ENCODE assay signal across 20 cellular contexts in the genomic region with DNA sequence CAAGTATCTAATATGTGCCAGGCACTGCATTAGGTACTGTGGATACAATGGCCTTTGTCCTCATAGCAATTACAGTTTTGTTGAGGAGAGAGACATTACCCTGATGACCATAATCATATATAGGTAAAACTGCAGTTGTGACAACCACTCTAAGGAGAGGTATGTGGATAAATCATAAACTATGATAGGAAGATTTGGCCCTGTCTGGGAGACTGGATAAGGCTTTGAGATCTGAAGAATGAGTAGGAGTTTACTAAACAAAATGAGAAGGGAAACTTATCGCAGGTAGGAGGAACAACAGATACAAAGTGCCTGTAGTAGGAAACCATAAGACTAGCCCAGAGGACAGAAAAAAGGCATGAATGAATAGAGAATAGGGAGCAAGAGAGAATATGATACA. TPM values are rescaled to one million over a fixed set of nuclear protein-coding genes. Genes with fewer than 3 reads are reported as not detected.
DNase-seq lines count a peak whose midpoint lies in the region; ATAC-seq and TF ChIP-seq lines count a peak whose summit lies in the region.
"Had no signal": no experiment of that assay in that cellular context is flagged by ENCODE, and none has a peak within 500 bp of the region (broad histone marks: within the 10 kb centered on the region; RNA-seq: fewer than 3 reads in every experiment).

No MANE protein-coding gene starts in this region.

- H3K9me3 ChIP-seq in CD4-positive, CD25-positive, alpha-beta regulatory T cell (ENCODE audit: control insufficient read depth in 2 of 2, low read length in 2 of 2) = no peaks in the 10 kb centered on the region
- no peaks in the 10 kb centered on the region for H3K9me3 ChIP-seq in MM.1S (replicated peaks; ENCODE audit: insufficient read depth, low read length)
- H3K9me3 ChIP-seq in tibial artery = no peaks in the 10 kb centered on the region

- no peaks in the 10 kb centered on the region for H3K27me3 ChIP-seq in CD4-positive, CD25-positive, alpha-beta regulatory T cell (ENCODE audit: control insufficient read depth, insufficient read depth, low read length)
- H3K27me3 ChIP-seq in MM.1S (replicated peaks; ENCODE audit: insufficient read depth, low read length) (no peaks in the 10 kb centered on the region), tibial artery (no peaks in the 10 kb centered on the region)

- intact Hi-C loops in tibial artery (cut with DNase I; ENCODE audit: low total_unique reads) = loop anchor here (10.0 kb wide), 1 partner anchor 129 kb away; a partner anchor contains a TSS

- H3K4me1 Mint-ChIP-seq in activated CD4-positive, alpha-beta T cell treated with anti-CD3 and anti-CD28 coated beads, Interleukin-2, amount 10 ng/mL, durations not matched to agents 7 days and 5 days = peaks cover 50% of the 10 kb centered on the region
- H3K4me1 Mint-ChIP-seq in CD4-positive, CD25-positive, alpha-beta regulatory T cell = peaks cover 46 to 81% (median 64%) of the 10 kb centered on the region in 4 donors
- H3K4me1 Mint-ChIP-seq in central memory CD8-positive, alpha-beta T cell = peaks cover 66% of the 10 kb centered on the region

- H3K36me3 ChIP-seq in CD4-positive, CD25-positive, alpha-beta regulatory T cell (ENCODE audit: control insufficient read depth, insufficient read depth, low read length) = peaks cover 54% of the 10 kb centered on the region
- H3K36me3 ChIP-seq in MM.1S (replicated peaks; ENCODE audit: insufficient read depth, low read length) (peaks cover 9% of the 10 kb centered on the region), tibial artery (peaks cover 12 to 45% (median 24%) of the 10 kb centered on the region in 3 donors)

- POLR2A ChIA-PET in activated CD4-positive, alpha-beta T cell treated with anti-CD3 and anti-CD28 coated beads, Interleukin-2, amount 10 ng/mL, durations not matched to agents 7 days and 5 days (lab: Charles Lee) = no interaction called here

- H3K4me1 ChIP-seq in CD4-positive, CD25-positive, alpha-beta regulatory T cell (ENCODE audit: control insufficient read depth, insufficient read depth, low read length, poor library complexity, severe bottlenecking) = peaks cover 43% of the 10 kb centered on the region
- H3K4me1 ChIP-seq in MM.1S (ENCODE audit: low read length) (peaks cover 12% of the 10 kb centered on the region; the same call in 1 of the 2 replicates), tibial artery (peaks cover 0 to 33% (median 9%) of the 10 kb centered on the region in 4 donors)

- H4K20me1 ChIP-seq in MM.1S (ENCODE audit: insufficient read depth, low read length) = no peaks in the 10 kb centered on the region

- H3F3A ChIP-seq in MM.1S (ENCODE audit: insufficient read depth, low read length) = peaks cover 11% of the 10 kb centered on the region

- H3K9me2 ChIP-seq in MM.1S (replicated peaks; ENCODE audit: insufficient read depth, low read length) = no peaks in the 10 kb centered on the region

- DNase-seq in activated CD4-positive, alpha-beta T cell treated with anti-CD3 and anti-CD28 coated beads, Interleukin-2, amount 10 ng/mL, durations not matched to agents 7 days and 5 days = no peak
- no peak for DNase-seq in activated CD4-positive, alpha-beta T cell treated with anti-CD3 and anti-CD28 coated beads, Interleukin-2, amount 50 U/mL, for 4 hours
- DNase-seq in CD4-positive, CD25-positive, alpha-beta regulatory T cell = no peak
- DNase-seq in MM.1S (peak; percentile 3), tibial artery (no peak), NCI-H345 (lab: John Stamatoyannopoulos, UW) (no peak)
- DNase-seq in central memory CD8-positive, alpha-beta T cell (ENCODE audit: low spot score in 2 of 2) = no peak
- DNase-seq: C1 segment of cervical spinal cord, DMS79 treated with DMSO at 0.1 percent for 48 hours, GDM1, GM23248, KBM-7, NCI-H1092 treated with DMSO at 0.1 percent for 48 hours, NCI-H1694, NCI-H2107, NCI-H226, NCI-H526 treated with DMSO at 0.1 percent for 48 hours had no signal

- H3K79me2 ChIP-seq in MM.1S (ENCODE audit: low read length) = peaks cover 79% of the 10 kb centered on the region

- no peak overlapping the region for H3K4me3 Mint-ChIP-seq in activated CD4-positive, alpha-beta T cell treated with anti-CD3 and anti-CD28 coated beads, Interleukin-2, amount 10 ng/mL, durations not matched to agents 7 days and 5 days
- peak overlapping the region; percentile 7 to 77 (median 36) for H3K4me3 Mint-ChIP-seq in CD4-positive, CD25-positive, alpha-beta regulatory T cell
- H3K4me3 Mint-ChIP-seq in central memory CD8-positive, alpha-beta T cell = no peak overlapping the region

- peaks cover 56% of the 10 kb centered on the region for H3K36me3 Mint-ChIP-seq in activated CD4-positive, alpha-beta T cell treated with anti-CD3 and anti-CD28 coated beads, Interleukin-2, amount 10 ng/mL, durations not matched to agents 7 days and 5 days (ENCODE audit: low read depth)
- H3K36me3 Mint-ChIP-seq in CD4-positive, CD25-positive, alpha-beta regulatory T cell = peaks cover 53% of the 10 kb centered on the region
- H3K36me3 Mint-ChIP-seq in central memory CD8-positive, alpha-beta T cell (ENCODE audit: insufficient read depth) = peaks cover 55% of the 10 kb centered on the region

- CTCF ChIA-PET in activated CD4-positive, alpha-beta T cell treated with anti-CD3 and anti-CD28 coated beads, Interleukin-2, amount 10 ng/mL, durations not matched to agents 7 days and 5 days (lab: Charles Lee) = no interaction called here

- no peak overlapping the region for H3K27ac ChIP-seq in CD4-positive, CD25-positive, alpha-beta regulatory T cell (ENCODE audit: insufficient read depth, low read length, poor library complexity, severe bottlenecking)
- no peak overlapping the region for H3K27ac ChIP-seq in MM.1S (ENCODE audit: low read length)
- H3K27ac ChIP-seq in tibial artery = no peak overlapping the region
- H3K27ac ChIP-seq: GM23248, HL-60, RWPE1 had no signal

- no peak for TF ChIP-seq CTCF in MM.1S (IDR thresholded peaks at IDR 0.05; ENCODE audit: low read length)
- TF ChIP-seq CTCF in tibial artery (IDR thresholded peaks at IDR 0.05) = no peak

- H3K27me3 Mint-ChIP-seq in activated CD4-positive, alpha-beta T cell treated with anti-CD3 and anti-CD28 coated beads, Interleukin-2, amount 10 ng/mL, durations not matched to agents 7 days and 5 days = no peaks in the 10 kb centered on the region
- H3K27me3 Mint-ChIP-seq in CD4-positive, CD25-positive, alpha-beta regulatory T cell = no peaks in the 10 kb centered on the region
- no peaks in the 10 kb centered on the region for H3K27me3 Mint-ChIP-seq in central memory CD8-positive, alpha-beta T cell

- H2AFZ ChIP-seq in MM.1S (ENCODE audit: low read length) = no peak overlapping the region
- H2AFZ ChIP-seq: GM23248 had no signal

- H3K4me3 ChIP-seq in CD4-positive, CD25-positive, alpha-beta regulatory T cell (ENCODE audit: low read depth, low read length) = no peak overlapping the region
- H3K4me3 ChIP-seq in MM.1S (ENCODE audit: low read length) (no peak overlapping the region), tibial artery (no peak overlapping the region)
- H3K4me3 ChIP-seq: GM23248 had no signal

- peak overlapping the region; percentile 10 for H3K27ac Mint-ChIP-seq in activated CD4-positive, alpha-beta T cell treated with anti-CD3 and anti-CD28 coated beads, Interleukin-2, amount 10 ng/mL, durations not matched to agents 7 days and 5 days
- peak overlapping the region in 2 of 3 donors; percentile 48 to 65 for H3K27ac Mint-ChIP-seq in CD4-positive, CD25-positive, alpha-beta regulatory T cell
- H3K27ac Mint-ChIP-seq in central memory CD8-positive, alpha-beta T cell (ENCODE audit: low read depth) = peak overlapping the region; percentile 13

- H3K4me2 ChIP-seq in MM.1S (ENCODE audit: low read depth, low read length) = no peak overlapping the region

- no peak overlapping the region for H3K9ac ChIP-seq in MM.1S (ENCODE audit: low read length)
- H3K9ac ChIP-seq: GM23248 had no signal

- ATAC-seq in CD4-positive, CD25-positive, alpha-beta regulatory T cell (ENCODE audit: low read depth in 2 of 2) = no peak
- ATAC-seq in central memory CD8-positive, alpha-beta T cell (replicated peaks; ENCODE audit: extremely low read depth, poor library complexity, severe bottlenecking) = no peak
- ATAC-seq in HG03442 (IDR thresholded peaks at IDR 0.05; ENCODE audit: unreplicated experiment) = no peak

- H3K9me3 Mint-ChIP-seq in activated CD4-positive, alpha-beta T cell treated with anti-CD3 and anti-CD28 coated beads, Interleukin-2, amount 10 ng/mL, durations not matched to agents 7 days and 5 days = no peaks in the 10 kb centered on the region
- H3K9me3 Mint-ChIP-seq in CD4-positive, CD25-positive, alpha-beta regulatory T cell = no peaks in the 10 kb centered on the region
- no peaks in the 10 kb centered on the region for H3K9me3 Mint-ChIP-seq in central memory CD8-positive, alpha-beta T cell

RNA-seq across cellular contexts. Expression of a gene that starts 4.4 kb away (rescaled TPM):
- total RNA-seq in activated CD4-positive, alpha-beta T cell treated with anti-CD3 and anti-CD28 coated beads, Interleukin-2, amount 10 ng/mL, durations not matched to agents 7 days and 5 days = 100 to 1,000 TPM in 1 of 2 experiments, 10 to 100 TPM in 1; 93.3 to 102 TPM
- total RNA-seq in CD4-positive, CD25-positive, alpha-beta regulatory T cell = 42.7 TPM
- polyA plus RNA-seq in CD4-positive, CD25-positive, alpha-beta regulatory T cell = 100 to 1,000 TPM; 148 to 189 (median 164) TPM

Comparison
In these comparisons a context has a peak if more than half of its experiments do, and no peak if none do; other contexts are left out.
1. H3K4me3 Mint-ChIP-seq: peak in CD4-positive, CD25-positive, alpha-beta regulatory T cell (4 of 4); none in activated CD4-positive, alpha-beta T cell treated with anti-CD3 and anti-CD28 coated beads, Interleukin-2, amount 10 ng/mL, durations not matched to agents 7 days and 5 days (single experiment) and central memory CD8-positive, alpha-beta T cell (single experiment).
2. Peak in every context shown above with its lines, with median percentiles within 50 percentile points of each other: H3K27ac Mint-ChIP-seq.